ENCODE assay signal across 11 cellular contexts in genomic region chr3:172658344-172659245, GRCh38. TPM values are rescaled to one million over a fixed set of nuclear protein-coding genes. Genes with fewer than 3 reads are reported as not detected.
DNase-seq lines count a peak whose midpoint lies in the region; ATAC-seq and TF ChIP-seq lines count a peak whose summit lies in the region.
"Had no signal": no experiment of that assay in that cellular context is flagged by ENCODE, and none has a peak within 500 bp of the region (broad histone marks: within the 10 kb centered on the region; RNA-seq: fewer than 3 reads in every experiment).

No MANE protein-coding gene starts in this region.

- no peaks in the 10 kb centered on the region for H3K9me3 ChIP-seq in fibroblast of lung (ENCODE audit: control insufficient read depth, insufficient read depth, low read depth, low read length)

- H3K9me2 ChIP-seq in GM23338 (ENCODE audit: insufficient read depth), result 0 out of 2 replicates have a peak, but pooled peaks cover 9% of the 10 kb centered on the region

- DNase-seq in GM23338 (ENCODE audit: low spot score) (no peak), RPMI7951 (ENCODE audit: low read depth) (peak; percentile 98), fibroblast of lung (ENCODE audit: low read depth in 2 of 2) (peak; percentile 96 to 99), osteocyte (ENCODE audit: extremely low spot score, unreplicated experiment) (no peak), COLO668 (lab: John Stamatoyannopoulos, UW; ENCODE audit: unreplicated experiment) (no peak), T-cell (no peak), NCI-H187 treated with DMSO at 0.1 percent for 48 hours (lab: John Stamatoyannopoulos, UW) (no peak), NCI-H2107 treated with DMSO at 0.1 percent for 48 hours (lab: John Stamatoyannopoulos, UW; ENCODE audit: unreplicated experiment) (no peak)
- DNase-seq: NCI-H1694 had no signal

- H3K27ac Mint-ChIP-seq in GM23338 (no peak overlapping the region; the same call in 1 of the 2 replicates), osteocyte (ENCODE audit: unreplicated experiment) (peak overlapping the region; percentile 60), T-cell (no peak overlapping the region)

- H3K4me1 Mint-ChIP-seq in GM23338 (peaks cover 6% of the 10 kb centered on the region; the same call in 2 of the 3 replicates), osteocyte (ENCODE audit: unreplicated experiment) (peaks cover 14% of the 10 kb centered on the region), T-cell (peaks cover 10 to 24% (median 18%) of the 10 kb centered on the region in 3 donors)

- no peaks in the 10 kb centered on the region; the same call in 1 of the 2 replicates for H4K20me1 ChIP-seq in GM23338 (replicated peaks; ENCODE audit: insufficient read depth)
- no peaks in the 10 kb centered on the region for H4K20me1 ChIP-seq in fibroblast of lung (ENCODE audit: control insufficient read depth, extremely low read depth, insufficient read depth, low read length)

- H3F3A ChIP-seq in GM23338 (replicated peaks; ENCODE audit: low read depth), result no peaks in the 10 kb centered on the region

- H3K9me3 Mint-ChIP-seq in GM23338 (no peaks in the 10 kb centered on the region; the same call in 2 of the 3 replicates), osteocyte (ENCODE audit: unreplicated experiment) (no peaks in the 10 kb centered on the region), T-cell (no peaks in the 10 kb centered on the region)

- CTCF ChIA-PET in T-cell (lab: Charles Lee), result interaction anchor here (0.5 to 1.4 kb wide), 6 partner anchors 8 to 66 kb away, joined by 3 to 5 read pairs (median 3); no protein-coding TSS in a partner anchor

- H3K4me1 ChIP-seq in GM23338 (ENCODE audit: insufficient read depth) (peaks cover 5% of the 10 kb centered on the region; the same call in 1 of the 2 replicates), fibroblast of lung (ENCODE audit: control insufficient read depth, extremely low read depth, insufficient read depth, low read length) (peaks cover 7% of the 10 kb centered on the region)

- H3K9ac ChIP-seq in fibroblast of lung (ENCODE audit: insufficient read depth, low read length), result no peak overlapping the region

- no peaks in the 10 kb centered on the region for H3K36me3 Mint-ChIP-seq in GM23338 (ENCODE audit: low read depth)
- H3K36me3 Mint-ChIP-seq in osteocyte (ENCODE audit: unreplicated experiment), result no peaks in the 10 kb centered on the region
- H3K36me3 Mint-ChIP-seq in T-cell, result no peaks in the 10 kb centered on the region

- POLR2A ChIA-PET in T-cell (lab: Charles Lee), result no interaction called here

- H3K4me3 Mint-ChIP-seq in GM23338 (no peak overlapping the region), osteocyte (ENCODE audit: unreplicated experiment) (no peak overlapping the region), T-cell (no peak overlapping the region)

- H3K4me2 ChIP-seq in GM23338 (no peak overlapping the region), fibroblast of lung (ENCODE audit: extremely low read depth, insufficient read depth, low read length) (no peak overlapping the region)

- TF ChIP-seq CTCF in GM23338 (conservative IDR thresholded peaks at IDR 0.05; ENCODE audit: low read depth in 2 of 2) (no peak), fibroblast of lung (conservative IDR thresholded peaks at IDR 0.05 in 1 of 2, IDR thresholded peaks at IDR 0.05 in 1 of 2; ENCODE audit: low read depth in 1 of 2, low read length in 2 of 2) (no peak), osteocyte (IDR thresholded peaks at IDR 0.05) (no peak)

- H3K27ac ChIP-seq in GM23338 (ENCODE audit: low read depth), result no peak overlapping the region
- peak overlapping the region; percentile 75 for H3K27ac ChIP-seq in fibroblast of lung (ENCODE audit: insufficient read depth, low read length)
- H3K27ac ChIP-seq: cardiac muscle cell had no signal

- H3K27me3 ChIP-seq in GM23338 (ENCODE audit: insufficient read depth) (no peaks in the 10 kb centered on the region), fibroblast of lung (ENCODE audit: control insufficient read depth, insufficient read depth, low read length) (no peaks in the 10 kb centered on the region)
- H3K27me3 ChIP-seq: cardiac muscle cell had no signal

- H3K4me3 ChIP-seq in GM23338, result no peak overlapping the region
- H3K4me3 ChIP-seq in fibroblast of lung (replicated peaks in 1 of 4; ENCODE audit: control extremely low read depth in 1 of 4, insufficient read depth in 1 of 4, low read depth in 3 of 4, low read length in 4 of 4), result no peak overlapping the region
- H3K4me3 ChIP-seq: cardiac muscle cell had no signal

- H2AFZ ChIP-seq in GM23338 (no peak overlapping the region), fibroblast of lung (ENCODE audit: low read length) (no peak overlapping the region)

- peak; percentile 62 for ATAC-seq in GM23338
- ATAC-seq in T-cell (replicated peaks in 1 of 4), result no peak
- ATAC-seq: activated CD4-positive, CD25-positive, alpha-beta regulatory T cell treated with anti-CD3 and anti-CD28 coated beads, Interleukin-2, amount 50 U/mL, for 24 hours had no signal

- H3K27me3 Mint-ChIP-seq in GM23338 (ENCODE audit: insufficient read depth, low read depth, poor library complexity), result peaks cover 2% of the 10 kb centered on the region
- H3K27me3 Mint-ChIP-seq in osteocyte (ENCODE audit: unreplicated experiment), result no peaks in the 10 kb centered on the region
- H3K27me3 Mint-ChIP-seq in T-cell, result no peaks in the 10 kb centered on the region

- H3K79me2 ChIP-seq in GM23338 (replicated peaks; ENCODE audit: insufficient read depth), result no peaks in the 10 kb centered on the region
- peaks cover 21% of the 10 kb centered on the region for H3K79me2 ChIP-seq in fibroblast of lung (ENCODE audit: control insufficient read depth, insufficient read depth, low read length)

- H3K36me3 ChIP-seq in GM23338 (ENCODE audit: insufficient read depth) (no peaks in the 10 kb centered on the region), fibroblast of lung (ENCODE audit: control insufficient read depth, insufficient read depth, low read length) (no peaks in the 10 kb centered on the region)
- H3K36me3 ChIP-seq: cardiac muscle cell had no signal

TF ChIP-seq in GM23338, 12 proteins besides CTCF, POLR2A, EP300 and RAD21:
- no peak for TF ChIP-seq EZH2phosphoT487 (IDR thresholded peaks at IDR 0.05; ENCODE audit: unreplicated experiment)
- no peak for TF ChIP-seq CREB1 (CRISPR knock-in tag; IDR thresholded peaks at IDR 0.05; ENCODE audit: low read depth)
- TF ChIP-seq ZNF331 (CRISPR knock-in tag; IDR thresholded peaks at IDR 0.05; ENCODE audit: low read depth), result no peak
- no peak for TF ChIP-seq ETS1 (IDR thresholded peaks at IDR 0.05)
- no peak for TF ChIP-seq STAT1 (IDR thresholded peaks at IDR 0.05; ENCODE audit: unreplicated experiment)
- TF ChIP-seq REST (IDR thresholded peaks at IDR 0.05; ENCODE audit: unreplicated experiment), result no peak

RNA-seq across cellular contexts. Expression of gene NCEH1, which starts 52.3 kb away (rescaled TPM):
- 4.2 and 4.9 TPM in 2 replicates for total RNA-seq in GM23338 (2014; rRNA removed; shearing (Covaris generic))
- polyA plus RNA-seq in GM23338 (2016; fragmentation: Nextera tagmentation; extraction: Ambion mirVana), result 1.5 and 1.8 TPM in 2 replicates
- 21.8 and 24.8 TPM in 2 replicates for total RNA-seq in RPMI7951 (2014; rRNA removed; shearing (Covaris generic))
- 3.1 and 9.9 TPM in 2 replicates for total RNA-seq in fibroblast of lung
- 11.4 and 42.4 TPM in 2 replicates for polyA plus RNA-seq in fibroblast of lung
- 6.7 and 22.7 TPM in 2 replicates for polyA plus RNA-seq in fibroblast of lung (2012)
- polyA minus RNA-seq in fibroblast of lung (ENCODE audit: low replicate concordance), result 5.5 and 21.2 TPM in 2 replicates
- total RNA-seq in osteocyte, result 6.7 and 8.1 TPM in 2 replicates
- 1 to 10 TPM; 2.4 to 3.8 (median 3.5) TPM for total RNA-seq in T-cell

Comparison
In these comparisons a context has a peak if more than half of its experiments do, and no peak if none do; other contexts are left out.
1. DNase-seq: peak in RPMI7951 (single experiment) and fibroblast of lung (2 of 2); none in GM23338 (single experiment), osteocyte (single experiment), COLO668 (single experiment), T-cell (0 of 34), NCI-H187 treated with DMSO at 0.1 percent for 48 hours (single experiment) and NCI-H2107 treated with DMSO at 0.1 percent for 48 hours (single experiment).